In genomic region chr5:90553711-90554110, GRCh38 we compare ENCODE assay signal across 18 cellular contexts. TPM values are rescaled to one million over a fixed set of nuclear protein-coding genes. Genes with fewer than 3 reads are reported as not detected.
DNase-seq lines count a peak whose midpoint lies in the region; ATAC-seq and TF ChIP-seq lines count a peak whose summit lies in the region.
"Had no signal": no experiment of that assay in that cellular context is flagged by ENCODE, and none has a peak within 500 bp of the region (broad histone marks: within the 10 kb centered on the region; RNA-seq: fewer than 3 reads in every experiment).

No MANE protein-coding gene starts in this region.

- no peak overlapping the region for H2AFZ ChIP-seq in GM23338
- H2AFZ ChIP-seq: GM23248 had no signal

- no peak overlapping the region; the same call in 2 of the 3 replicates for H3K4me3 Mint-ChIP-seq in GM23338
- H3K4me3 Mint-ChIP-seq in WTC11, result no peak overlapping the region
- H3K4me3 Mint-ChIP-seq: CD4-positive, alpha-beta memory T cell had no signal

- peak overlapping the region; percentile 6; the same call in 1 of the 2 replicates for H3K4me3 ChIP-seq in GM23338
- H3K4me3 ChIP-seq in epithelial cell of esophagus (ENCODE audit: low read length), result no peak overlapping the region
- H3K4me3 ChIP-seq in iPS-20b (ENCODE audit: low read length), result peak overlapping the region; percentile 19
- H3K4me3 ChIP-seq: A549, GM23248 had no signal

- peak overlapping the region; percentile 76 for H3K27ac ChIP-seq in GM23338 (ENCODE audit: low read depth)
- H3K27ac ChIP-seq in iPS-20b (ENCODE audit: low read length), result no peak overlapping the region
- H3K27ac ChIP-seq: A549, GM23248 had no signal

- H3F3A ChIP-seq in GM23338 (replicated peaks; ENCODE audit: low read depth), result no peaks in the 10 kb centered on the region

- H3K4me1 Mint-ChIP-seq in GM23338 (peaks cover 46% of the 10 kb centered on the region), WTC11 (peaks cover 48% of the 10 kb centered on the region)

- H3K9ac ChIP-seq in iPS-20b (ENCODE audit: low read depth, low read length), result peak overlapping the region; percentile 18; the same call in 1 of the 2 replicates
- H3K9ac ChIP-seq: GM23248 had no signal

- CTCF ChIA-PET in WTC11 (lab: Charles Lee), result no interaction called here

- H3K27me3 ChIP-seq in GM23338 (ENCODE audit: insufficient read depth) (no peaks in the 10 kb centered on the region), iPS-20b (ENCODE audit: insufficient read depth, low read length) (no peaks in the 10 kb centered on the region)

- H4K20me1 ChIP-seq in GM23338 (replicated peaks; ENCODE audit: insufficient read depth), result no peaks in the 10 kb centered on the region

- intact Hi-C loops in left ventricle myocardium superior (cut with micrococcal nuclease), result no loop called here

- DNase-seq in GM23338 (ENCODE audit: low spot score) (no peak), WTC11 (ENCODE audit: low spot score) (no peak), epithelial cell of esophagus (ENCODE audit: low read depth) (peak; percentile 41), left ventricle myocardium superior (no peak), KG1 (lab: John Stamatoyannopoulos, UW) (no peak)
- no peak for DNase-seq in activated CD4-positive, alpha-beta T cell treated with anti-CD3 and anti-CD28 coated beads, Interleukin-2, amount 50 U/mL, for 1 hour
- DNase-seq: 8988T; ACHN; C1 segment of cervical spinal cord; CD4-positive, alpha-beta memory T cell; COR-L47; DMS153; DND-41; GM23248; HCEC 1CT had no signal

- peak overlapping the region; percentile 1; the same call in 1 of the 2 replicates for H3K27ac Mint-ChIP-seq in GM23338
- H3K27ac Mint-ChIP-seq in WTC11, result peak overlapping the region; percentile 21; the same call in 1 of the 2 replicates
- H3K27ac Mint-ChIP-seq: CD4-positive, alpha-beta memory T cell had no signal

- H3K9me3 Mint-ChIP-seq in GM23338 (no peaks in the 10 kb centered on the region; the same call in 2 of the 3 replicates), WTC11 (peaks cover 6% of the 10 kb centered on the region; the same call in 1 of the 2 replicates)
- H3K9me3 Mint-ChIP-seq: CD4-positive, alpha-beta memory T cell had no signal

- H3K36me3 ChIP-seq in GM23338 (ENCODE audit: insufficient read depth) (no peaks in the 10 kb centered on the region), iPS-20b (ENCODE audit: insufficient read depth, low read depth, low read length) (no peaks in the 10 kb centered on the region)

- peaks cover 9% of the 10 kb centered on the region for H3K27me3 Mint-ChIP-seq in GM23338 (ENCODE audit: insufficient read depth, low read depth, poor library complexity)
- no peaks in the 10 kb centered on the region for H3K27me3 Mint-ChIP-seq in WTC11 (ENCODE audit: low read depth)

- no peaks in the 10 kb centered on the region for H3K9me3 ChIP-seq in iPS-20b (ENCODE audit: insufficient read depth, low read depth, low read length)
- H3K9me3 ChIP-seq: A549 had no signal

- POLR2A ChIA-PET in WTC11 (lab: Charles Lee), result no interaction called here

- peak overlapping the region; percentile 81 for H3K4me2 ChIP-seq in GM23338
- H3K4me2 ChIP-seq: A549 had no signal

- H3K36me3 Mint-ChIP-seq in GM23338 (ENCODE audit: low read depth), result no peaks in the 10 kb centered on the region; the same call in 2 of the 3 replicates
- no peaks in the 10 kb centered on the region for H3K36me3 Mint-ChIP-seq in WTC11
- H3K36me3 Mint-ChIP-seq: CD4-positive, alpha-beta memory T cell had no signal

- TF ChIP-seq CTCF in GM23338 (conservative IDR thresholded peaks at IDR 0.05; ENCODE audit: low read depth in 2 of 2) (no peak), WTC11 (IDR thresholded peaks at IDR 0.05) (no peak), epithelial cell of esophagus (IDR thresholded peaks at IDR 0.05; ENCODE audit: insufficient read depth, low read depth, low read length, missing control alignments) (no peak)

- H3K4me1 ChIP-seq in GM23338 (ENCODE audit: insufficient read depth) (peaks cover 44% of the 10 kb centered on the region), iPS-20b (ENCODE audit: insufficient read depth, low read length) (peaks cover 44% of the 10 kb centered on the region)

- no peaks in the 10 kb centered on the region for H3K9me2 ChIP-seq in GM23338 (ENCODE audit: insufficient read depth)

- H3K79me2 ChIP-seq in GM23338 (replicated peaks; ENCODE audit: insufficient read depth), result no peaks in the 10 kb centered on the region

- ATAC-seq in GM23338 (no peak), WTC11 (no peak), HG02571 (IDR thresholded peaks at IDR 0.05; ENCODE audit: unreplicated experiment) (no peak), left ventricle myocardium superior (no peak)
- ATAC-seq: A549 had no signal

TF ChIP-seq in GM23338, 12 proteins besides CTCF, POLR2A, EP300 and RAD21 (continues in another document):
- TF ChIP-seq NANOG (IDR thresholded peaks at IDR 0.05; ENCODE audit: borderline replicate concordance) (no peak), ZNF331 (CRISPR knock-in tag; IDR thresholded peaks at IDR 0.05; ENCODE audit: low read depth) (no peak), STAT1 (IDR thresholded peaks at IDR 0.05; ENCODE audit: unreplicated experiment) (no peak), REST (IDR thresholded peaks at IDR 0.05; ENCODE audit: unreplicated experiment) (no peak), EZH2phosphoT487 (IDR thresholded peaks at IDR 0.05; ENCODE audit: unreplicated experiment) (no peak), POLR2AphosphoS5 (IDR thresholded peaks at IDR 0.05; ENCODE audit: low read depth) (no peak)

TF ChIP-seq in WTC11, 78 proteins besides CTCF, POLR2A, EP300 and RAD21:
- TF ChIP-seq TCF7 (CRISPR knock-in tag; IDR thresholded peaks at IDR 0.05; ENCODE audit: low read depth) (no peak), ZNF396 (CRISPR knock-in tag; IDR thresholded peaks at IDR 0.05; ENCODE audit: borderline replicate concordance) (no peak)

RNA-seq across cellular contexts. Expression of gene ADGRV1, which starts 4.9 kb away (rescaled TPM):
- 139 and 149 TPM in 2 replicates for total RNA-seq in GM23338 (2014; rRNA removed; shearing (Covaris generic))
- polyA plus RNA-seq in GM23338 (2016; fragmentation: Nextera tagmentation; extraction: Ambion mirVana), result 39.4 and 46.1 TPM in 2 replicates
- total RNA-seq in WTC11 (2021) (69.5 to 74.5 TPM (median 69.8 TPM) in 3 replicates), left ventricle myocardium superior (not detected)
- total RNA-seq: GM23248 had no signal
- polyA plus RNA-seq: CD4-positive, alpha-beta memory T cell; GM23248 had no signal

RNA-seq across cellular contexts. Expression of gene LYSMD3, which starts 24.3 kb away (rescaled TPM):
- 19.1 and 19.6 TPM in 2 replicates for total RNA-seq in GM23338 (2014; rRNA removed; shearing (Covaris generic))
- polyA plus RNA-seq in GM23338 (2016; fragmentation: Nextera tagmentation; extraction: Ambion mirVana), result 8.6 and 10.7 TPM in 2 replicates
- total RNA-seq in WTC11 (2021) (13.4 to 15.8 TPM (median 14.8 TPM) in 3 replicates), left ventricle myocardium superior (19.8 TPM)

Comparison
In these comparisons a context has a peak if more than half of its experiments do, and no peak if none do; other contexts are left out.
1. RNA of gene ADGRV1, which starts 4.9 kb away (total RNA-seq): 139 to 149 TPM in GM23338 and 69.5 to 74.5 TPM in WTC11; not detected in left ventricle myocardium superior (single experiment); every median in the first group is over 10 times any median in the second.